In the genomic region with DNA sequence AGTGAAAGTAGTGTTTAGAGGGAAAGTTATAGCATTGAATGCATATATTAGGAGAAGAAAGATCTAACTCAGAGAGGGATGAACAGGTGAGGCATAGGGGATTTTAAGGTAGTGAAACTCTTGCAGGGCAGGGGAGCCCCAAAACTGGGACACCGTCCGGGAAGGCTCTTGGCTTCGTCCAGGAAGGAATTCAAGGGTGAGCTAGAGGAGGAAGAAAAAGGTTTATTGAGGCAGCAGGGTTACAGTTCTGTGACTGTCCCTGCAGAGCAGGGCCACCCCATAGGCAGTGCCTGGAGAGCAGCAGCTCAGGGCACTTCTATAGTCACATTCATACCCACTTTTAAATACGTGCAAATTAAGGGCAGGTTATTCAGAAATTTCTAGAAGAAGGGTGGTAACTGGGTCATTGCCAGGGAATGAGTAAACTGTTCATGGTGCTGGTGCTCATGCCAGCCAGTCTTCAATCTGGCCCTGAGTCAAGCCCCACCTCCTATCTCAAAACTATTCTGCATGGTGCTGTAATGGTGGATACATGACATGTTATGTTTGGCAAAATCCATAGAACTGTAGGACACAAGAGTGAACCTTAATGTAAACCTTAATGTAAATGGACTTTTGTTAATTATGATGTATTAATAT, we compare ENCODE assay signal across 12 cellular contexts. TPM values are rescaled to one million over a fixed set of nuclear protein-coding genes. Genes with fewer than 3 reads are reported as not detected.
DNase-seq lines count a peak whose midpoint lies in the region; ATAC-seq and TF ChIP-seq lines count a peak whose summit lies in the region.
"Had no signal": no experiment of that assay in that cellular context is flagged by ENCODE, and none has a peak within 500 bp of the region (broad histone marks: within the 10 kb centered on the region; RNA-seq: fewer than 3 reads in every experiment).

No MANE protein-coding gene starts in this region.

- in situ Hi-C loops in mammary epithelial cell (cut with MboI; ENCODE audit: low sequenced_read_pairs in 2 of 2) = loop anchor here in 1 of 2 donors (10.0 kb wide), 1 partner anchor 79 kb away; no protein-coding TSS in a partner anchor

- CTCF ChIA-PET in mammary epithelial cell (lab: Charles Lee; ENCODE audit: low non-redundant PET) = no interaction called here

- H3K9ac ChIP-seq in mammary epithelial cell (ENCODE audit: insufficient read depth, low read length) (no peak overlapping the region), rectal smooth muscle tissue (ENCODE audit: low read length) (no peak overlapping the region)

- no peak for TF ChIP-seq CTCF in mammary epithelial cell (conservative IDR thresholded peaks at IDR 0.05 in 1 of 2, IDR thresholded peaks at IDR 0.05 in 1 of 2; ENCODE audit: extremely low read depth in 1 of 2, insufficient read depth in 1 of 2, low read depth in 1 of 2, low read length in 2 of 2)

- no peak overlapping the region for H3K4me2 ChIP-seq in mammary epithelial cell (ENCODE audit: insufficient read depth, low read depth, low read length)

- H3K36me3 ChIP-seq in mammary epithelial cell (ENCODE audit: insufficient read depth, low read length) = no peaks in the 10 kb centered on the region
- H3K36me3 ChIP-seq in rectal smooth muscle tissue (ENCODE audit: control insufficient read depth, insufficient read depth, low read length) = peaks cover 2% of the 10 kb centered on the region

- 96% methylated on average over 4 of the region's 4 CpGs for WGBS in mammary epithelial cell (ENCODE audit: low coverage, missing lambda C conversion rate)

- dilution Hi-C loops in mammary epithelial cell (cut with HindIII; ENCODE audit: low sequenced_read_pairs) = no loop called here

- no peak overlapping the region for H3K4me3 ChIP-seq in mammary epithelial cell (replicated peaks in 1 of 3; ENCODE audit: insufficient read depth in 1 of 3, low read depth in 2 of 3, low read length in 3 of 3)
- peak overlapping the region; percentile 9 for H3K4me3 ChIP-seq in rectal smooth muscle tissue (ENCODE audit: low read length)

- no peaks in the 10 kb centered on the region for H3K9me3 ChIP-seq in mammary epithelial cell (replicated peaks; ENCODE audit: insufficient read depth, low read length)

- peak; percentile 23 for DNase-seq in NCI-H1092 treated with DMSO at 0.1 percent for 48 hours (lab: John Stamatoyannopoulos, UW)
- no peak for DNase-seq in NCI-H1092 (lab: John Stamatoyannopoulos, UW)
- peak; percentile 45 for DNase-seq in NCI-H2196 (lab: John Stamatoyannopoulos, UW; ENCODE audit: unreplicated experiment)
- peak; percentile 18 for DNase-seq in mammary epithelial cell
- DNase-seq in T1000 (lab: John Stamatoyannopoulos, UW) = no peak
- no peak for DNase-seq in NCI-H128 (lab: John Stamatoyannopoulos, UW; ENCODE audit: unreplicated experiment)
- DNase-seq: activated CD4-positive, alpha-beta T cell treated with anti-CD3 and anti-CD28 coated beads for 1 hour; H7; OCI-M1; posterior cingulate gyrus had no signal

- no peaks in the 10 kb centered on the region for H3K27me3 ChIP-seq in mammary epithelial cell (ENCODE audit: insufficient read depth, low read length)
- H3K27me3 ChIP-seq in rectal smooth muscle tissue (ENCODE audit: control insufficient read depth, insufficient read depth, low read length) = no peaks in the 10 kb centered on the region

- no peaks in the 10 kb centered on the region for H4K20me1 ChIP-seq in mammary epithelial cell (ENCODE audit: insufficient read depth, low read length)

- H3K4me1 ChIP-seq in mammary epithelial cell (ENCODE audit: insufficient read depth, low read length) (peaks cover 4% of the 10 kb centered on the region), rectal smooth muscle tissue (ENCODE audit: control insufficient read depth, insufficient read depth, low read length) (peaks cover 6% of the 10 kb centered on the region)

- H3K27ac ChIP-seq in mammary epithelial cell (ENCODE audit: insufficient read depth, low read depth, low read length) = no peak overlapping the region
- H3K27ac ChIP-seq in rectal smooth muscle tissue (ENCODE audit: low read depth, low read length) = no peak overlapping the region

- intact Hi-C loops in mammary epithelial cell (cut with micrococcal nuclease) = loop anchor here (2.0 kb wide), 1 partner anchor 31 kb away; no protein-coding TSS in a partner anchor

- no TSS peak for BruUV-seq in mammary epithelial cell (replicated peaks; lab: Mats Ljungman, UMichigan)

- no peak for ATAC-seq in HG02798 (IDR thresholded peaks at IDR 0.05; ENCODE audit: poor library complexity, unreplicated experiment)

- no peak overlapping the region for H2AFZ ChIP-seq in mammary epithelial cell (ENCODE audit: low read depth, low read length)

- H3K79me2 ChIP-seq in mammary epithelial cell (ENCODE audit: insufficient read depth, low read length) = no peaks in the 10 kb centered on the region

RNA-seq across cellular contexts. Expression of a gene that starts 1.2 kb away (rescaled TPM):
- total RNA-seq in mammary epithelial cell = 1 to 10 TPM; 4.0 to 4.2 TPM
- polyA plus RNA-seq in mammary epithelial cell = 5.8 TPM
- polyA minus RNA-seq in mammary epithelial cell = not detected

RNA-seq across cellular contexts. Expression of a gene that starts 32.7 kb away (rescaled TPM):
- total RNA-seq in mammary epithelial cell = 10 to 100 TPM in 1 of 2 donors, 1 to 10 TPM in 1; 3.3 to 23.9 TPM
- polyA plus RNA-seq in mammary epithelial cell = 32.7 TPM
- polyA minus RNA-seq in mammary epithelial cell = 197 TPM

Comparison
In these comparisons a context has a peak if more than half of its experiments do, and no peak if none do; other contexts are left out.
1. DNase-seq: peak in NCI-H1092 treated with DMSO at 0.1 percent for 48 hours (single experiment), NCI-H2196 (single experiment) and mammary epithelial cell (single experiment); none in NCI-H1092 (single experiment), T1000 (single experiment) and NCI-H128 (single experiment).